1 cellular context compared by ENCODE assay signal in genomic region chr17:59220328-59221158, GRCh38.
TF ChIP-seq lines count a peak whose summit lies in the region.

GDPD1 (plus strand) TSS chr17:59220511; CDS start chr17:59220610, 99 bp downstream.

TF ChIP-seq in K562, 482 proteins besides CTCF, POLR2A, EP300 and RAD21 (continued from another document and continues in another):
- TF ChIP-seq ZBTB5 (IDR thresholded peaks at IDR 0.05) = no peak
- no peak for TF ChIP-seq ZNF76 (CRISPR knock-in tag; IDR thresholded peaks at IDR 0.05; ENCODE audit: borderline replicate concordance)
- no peak for TF ChIP-seq ZNF699 (CRISPR knock-in tag; IDR thresholded peaks at IDR 0.05; ENCODE audit: insufficient replicate concordance)
- TF ChIP-seq SMAD1 (IDR thresholded peaks at IDR 0.05; ENCODE audit: low read depth, low read length, partially characterized antibody) = peak; percentile 23
- no peak for TF ChIP-seq KDM2B (CRISPR knock-in tag; IDR thresholded peaks at IDR 0.05)
- TF ChIP-seq TRIM28 (IDR thresholded peaks at IDR 0.05) = no peak
- peak; percentile 80 for TF ChIP-seq CTCFL (IDR thresholded peaks at IDR 0.05; ENCODE audit: borderline replicate concordance, insufficient read depth, low read depth, low read length, poor library complexity, severe bottlenecking)
- peak; percentile 67 for TF ChIP-seq SOX6 (IDR thresholded peaks at IDR 0.05)
- TF ChIP-seq CCNT2 (IDR thresholded peaks at IDR 0.05; ENCODE audit: borderline replicate concordance, extremely low read depth, insufficient read length, low read depth, low read length) = peak; percentile 45
- no peak for TF ChIP-seq ATF6 (CRISPR knock-in tag; IDR thresholded peaks at IDR 0.05)
- TF ChIP-seq ZEB2 (IDR thresholded peaks at IDR 0.05) = peak; percentile 83
- 0 out of 2 replicates have a peak, but pooled peaks have one; percentile 20 for TF ChIP-seq XRCC5 (IDR thresholded peaks at IDR 0.05; ENCODE audit: low read depth, low read length)
- TF ChIP-seq RBBP5 (IDR thresholded peaks at IDR 0.05; ENCODE audit: borderline replicate concordance, insufficient read depth, low read length, poor library complexity, severe bottlenecking) = peak; percentile 60
- no peak for TF ChIP-seq NR2F6 (CRISPR knock-in tag; IDR thresholded peaks at IDR 0.05)
- no peak; a peak in 1 of 4 replicates for TF ChIP-seq SRF (CRISPR knock-in tag; IDR thresholded peaks at IDR 0.05)
- no peak for TF ChIP-seq TCF7 (IDR thresholded peaks at IDR 0.05; ENCODE audit: borderline replicate concordance)
- TF ChIP-seq HEY1 (CRISPR knock-in tag; IDR thresholded peaks at IDR 0.05; ENCODE audit: borderline replicate concordance) = no peak
- TF ChIP-seq CHCHD3 (CRISPR knock-in tag; IDR thresholded peaks at IDR 0.05) = no peak
- no peak for TF ChIP-seq ID3 (CRISPR knock-in tag; IDR thresholded peaks at IDR 0.05)
- TF ChIP-seq ID3 (tag; IDR thresholded peaks at IDR 0.05) = no peak
- TF ChIP-seq HES1 (IDR thresholded peaks at IDR 0.05; ENCODE audit: low read depth) = no peak
- peak; percentile 79 for TF ChIP-seq SP1 (CRISPR knock-in tag; IDR thresholded peaks at IDR 0.05)
- no peak for TF ChIP-seq POLR3A (IDR thresholded peaks at IDR 0.05; ENCODE audit: borderline replicate concordance, extremely low read depth, insufficient read depth, insufficient read length)
- TF ChIP-seq MAX (CRISPR knock-in tag; IDR thresholded peaks at IDR 0.05) = peak; percentile 57; the same call in 1 of the 2 replicates
- peak; percentile 33; the same call in 1 of the 2 replicates for TF ChIP-seq CC2D1A (IDR thresholded peaks at IDR 0.05)
- no peak for TF ChIP-seq POLR2H (tag; IDR thresholded peaks at IDR 0.05; ENCODE audit: low read depth)
- no peak for TF ChIP-seq CLOCK (CRISPR knock-in tag; IDR thresholded peaks at IDR 0.05; ENCODE audit: borderline replicate concordance)
- no peak for TF ChIP-seq U2AF2 (optimal IDR thresholded peaks at IDR 0.05; ENCODE audit: low read depth, low read length)
- TF ChIP-seq FIP1L1 (IDR thresholded peaks at IDR 0.05; ENCODE audit: low read depth, low read length, poor library complexity, severe bottlenecking) = no peak
- TF ChIP-seq FOXJ2 (tag; IDR thresholded peaks at IDR 0.05) = no peak
- no peak for TF ChIP-seq ZBED1 (IDR thresholded peaks at IDR 0.05)
- peak; percentile 66; the same call in 1 of the 2 replicates for TF ChIP-seq PHF8 (IDR thresholded peaks at IDR 0.05; ENCODE audit: borderline replicate concordance, low read length)
- peak; percentile 91 for TF ChIP-seq AFF4 (CRISPR knock-in tag; IDR thresholded peaks at IDR 0.05)
- TF ChIP-seq RAD51 (IDR thresholded peaks at IDR 0.05; ENCODE audit: borderline replicate concordance, low read depth) = no peak
- no peak for TF ChIP-seq JUNB (CRISPR knock-in tag; conservative IDR thresholded peaks at IDR 0.05)
- TF ChIP-seq CREB3 (tag; conservative IDR thresholded peaks at IDR 0.05; ENCODE audit: low read depth) = no peak
- TF ChIP-seq OTX1 (CRISPR knock-in tag; IDR thresholded peaks at IDR 0.05) = no peak
- no peak for TF ChIP-seq ETV6 (IDR thresholded peaks at IDR 0.05; ENCODE audit: borderline replicate concordance in 1 of 2, low read depth in 2 of 2, low read length in 1 of 2)
- TF ChIP-seq ETV6 (CRISPR knock-in tag; IDR thresholded peaks at IDR 0.05; ENCODE audit: borderline replicate concordance) = no peak
- no peak for TF ChIP-seq TOE1 (IDR thresholded peaks at IDR 0.05; ENCODE audit: borderline replicate concordance)
- TF ChIP-seq TOE1 (CRISPR knock-in tag; IDR thresholded peaks at IDR 0.05; ENCODE audit: borderline replicate concordance, low read depth) = no peak
- TF ChIP-seq SMARCB1 (IDR thresholded peaks at IDR 0.05; ENCODE audit: insufficient read length, low read depth) = no peak
- peak in 1 of 2 experiments; percentile 44; a peak in 1 of 4 replicates for TF ChIP-seq CSDE1 (IDR thresholded peaks at IDR 0.05)
- peak; percentile 97 for TF ChIP-seq HNRNPLL (IDR thresholded peaks at IDR 0.05; ENCODE audit: low read depth, low read length, poor library complexity, severe bottlenecking)
- no peak for TF ChIP-seq HBP1 (CRISPR knock-in tag; IDR thresholded peaks at IDR 0.05)
- no peak for TF ChIP-seq BRF1 (IDR thresholded peaks at IDR 0.05; ENCODE audit: borderline replicate concordance, extremely low read depth, insufficient read length)
- TF ChIP-seq BHLHE40 (IDR thresholded peaks at IDR 0.05; ENCODE audit: low read length) = peak; percentile 26; the same call in 1 of the 2 replicates
- no peak for TF ChIP-seq ZNF134 (CRISPR knock-in tag; conservative IDR thresholded peaks at IDR 0.05)
- no peak for TF ChIP-seq SAP30 (IDR thresholded peaks at IDR 0.05; ENCODE audit: borderline replicate concordance, insufficient read depth, low read depth, low read length, poor library complexity, severe bottlenecking)
- TF ChIP-seq SMC3 (conservative IDR thresholded peaks at IDR 0.05; ENCODE audit: insufficient read depth, low read depth, low read length) = peak; percentile 73
- no peak for TF ChIP-seq SMAD3 (CRISPR knock-in tag; conservative IDR thresholded peaks at IDR 0.05)
- no peak for TF ChIP-seq TAF1 (IDR thresholded peaks at IDR 0.05; ENCODE audit: control insufficient read depth, extremely low read depth, insufficient read depth, low read length, severe bottlenecking)
- TF ChIP-seq MEF2A (IDR thresholded peaks at IDR 0.05; ENCODE audit: control insufficient read depth, low read depth, low read length) = no peak
- TF ChIP-seq COPS2 (conservative IDR thresholded peaks at IDR 0.05) = no peak
- TF ChIP-seq TCFL5 (CRISPR knock-in tag; conservative IDR thresholded peaks at IDR 0.05) = no peak
